In genomic region chr20:60999256-60999655, GRCh38 we compare ENCODE assay signal across 19 cellular contexts.
"Had no signal": no experiment of that assay in that cellular context is flagged by ENCODE, and none has a peak within 500 bp of the region (broad histone marks: within the 10 kb centered on the region; RNA-seq: fewer than 3 reads in every experiment).

No MANE protein-coding gene starts in this region.

- H3K36me3 Mint-ChIP-seq: activated CD4-positive, alpha-beta memory T cell treated with anti-CD3 and anti-CD28 coated beads for 36 hours; activated naive CD8-positive, alpha-beta T cell; memory B cell; natural killer cell; stimulated activated effector memory CD8-positive, alpha-beta T cell treated with anti-CD3 and anti-CD28 coated beads, Interleukin-12 subunit alpha, Interleukin-12 subunit beta, amount 100 ng/mL, for 72 hours had no signal

- H3K9me3 ChIP-seq: ovary, right lobe of liver, thoracic aorta, upper lobe of left lung had no signal

- H3K9me3 Mint-ChIP-seq: activated B cell treated with CpG ODN at 0.5 μM for 24 hours; activated CD4-positive, alpha-beta memory T cell treated with anti-CD3 and anti-CD28 coated beads for 36 hours; activated T-helper 1 cell treated with anti-CD3 and anti-CD28 coated beads, Interleukin-12 subunit alpha, Interleukin-12 subunit beta, Interleukin-2, Interleukin-4 antibody, amounts not matched to agents 30 ng/mL and 10 ng/mL and 1 ng/mL, durations not matched to agents 14 hours and 24 hours and 36 hours; memory B cell; natural killer cell; stimulated activated effector memory CD8-positive, alpha-beta T cell treated with anti-CD3 and anti-CD28 coated beads, Interleukin-12 subunit alpha, Interleukin-12 subunit beta, amount 100 ng/mL, for 72 hours had no signal

- H3K4me3 ChIP-seq: coronary artery, ovary, right lobe of liver, thoracic aorta, upper lobe of left lung had no signal

- H3K4me1 ChIP-seq: right lobe of liver, upper lobe of left lung had no signal

- H3K27me3 ChIP-seq: ovary, right lobe of liver, upper lobe of left lung had no signal

- ATAC-seq: esophagus mucosa; natural killer cell; right lobe of liver; stimulated activated effector memory CD8-positive, alpha-beta T cell treated with anti-CD3 and anti-CD28 coated beads, Interleukin-12 subunit alpha, Interleukin-12 subunit beta, amount 100 ng/mL, for 72 hours had no signal

- H3K27ac ChIP-seq: coronary artery, ovary, right lobe of liver, thoracic aorta, upper lobe of left lung had no signal

- H3K4me3 Mint-ChIP-seq: activated B cell treated with CpG ODN at 0.5 μM for 24 hours; activated CD4-positive, alpha-beta memory T cell treated with anti-CD3 and anti-CD28 coated beads for 36 hours; activated naive CD8-positive, alpha-beta T cell; activated T-helper 1 cell treated with anti-CD3 and anti-CD28 coated beads, Interleukin-12 subunit alpha, Interleukin-12 subunit beta, Interleukin-2, Interleukin-4 antibody, amounts not matched to agents 30 ng/mL and 10 ng/mL and 1 ng/mL, durations not matched to agents 14 hours and 24 hours and 36 hours; memory B cell; natural killer cell; stimulated activated effector memory CD8-positive, alpha-beta T cell treated with anti-CD3 and anti-CD28 coated beads, Interleukin-12 subunit alpha, Interleukin-12 subunit beta, amount 100 ng/mL, for 72 hours had no signal

- DNase-seq: activated B cell treated with CpG ODN at 0.5 μM for 24 hours; activated CD4-positive, alpha-beta memory T cell treated with anti-CD3 and anti-CD28 coated beads for 36 hours; activated CD4-positive, alpha-beta T cell treated with anti-CD3 and anti-CD28 coated beads for 4 hours; activated T-cell treated with anti-CD3 and anti-CD28 coated beads for 4 hours; amygdala; central memory CD4-positive, alpha-beta T cell; foreskin fibroblast; natural killer cell; ovary; right lobe of liver; stimulated activated CD4-positive, alpha-beta T cell treated with anti-CD3 and anti-CD28 coated beads, Interleukin-4, amount 100 ng/mL, for 24 hours; upper lobe of left lung had no signal

- H3K36me3 ChIP-seq: ovary, right lobe of liver, thoracic aorta, upper lobe of left lung had no signal

- H3K27me3 Mint-ChIP-seq: activated B cell treated with CpG ODN at 0.5 μM for 24 hours; activated CD4-positive, alpha-beta memory T cell treated with anti-CD3 and anti-CD28 coated beads for 36 hours; memory B cell had no signal

- H3K27ac Mint-ChIP-seq: activated B cell treated with CpG ODN at 0.5 μM for 24 hours; activated CD4-positive, alpha-beta memory T cell treated with anti-CD3 and anti-CD28 coated beads for 36 hours; activated naive CD8-positive, alpha-beta T cell; activated T-helper 1 cell treated with anti-CD3 and anti-CD28 coated beads, Interleukin-12 subunit alpha, Interleukin-12 subunit beta, Interleukin-2, Interleukin-4 antibody, amounts not matched to agents 30 ng/mL and 10 ng/mL and 1 ng/mL, durations not matched to agents 14 hours and 24 hours and 36 hours; memory B cell; natural killer cell; stimulated activated effector memory CD8-positive, alpha-beta T cell treated with anti-CD3 and anti-CD28 coated beads, Interleukin-12 subunit alpha, Interleukin-12 subunit beta, amount 100 ng/mL, for 72 hours had no signal

- H3K4me1 Mint-ChIP-seq: activated B cell treated with CpG ODN at 0.5 μM for 24 hours; memory B cell; natural killer cell; stimulated activated effector memory CD8-positive, alpha-beta T cell treated with anti-CD3 and anti-CD28 coated beads, Interleukin-12 subunit alpha, Interleukin-12 subunit beta, amount 100 ng/mL, for 72 hours had no signal
